1 cellular context compared by ENCODE assay signal in genomic region chr4:1795304-1796195, GRCh38.
TF ChIP-seq lines count a peak whose summit lies in the region.

No MANE protein-coding gene starts in this region.

TF ChIP-seq in HepG2, 621 proteins besides CTCF, POLR2A, EP300 and RAD21 (continued from another document and continues in another):
- TF ChIP-seq SNAPC4 (CRISPR knock-in tag; IDR thresholded peaks at IDR 0.05) = 0 out of 2 replicates have a peak, but pooled peaks have one; percentile 56
- peak; percentile 62; the same call in 1 of the 2 replicates for TF ChIP-seq PITX1 (CRISPR knock-in tag; IDR thresholded peaks at IDR 0.05)
- TF ChIP-seq KDM6A (CRISPR knock-in tag; IDR thresholded peaks at IDR 0.05; ENCODE audit: low read depth) = peak; percentile 99
- TF ChIP-seq DNMT1 (CRISPR knock-in tag; IDR thresholded peaks at IDR 0.05) = no peak
- TF ChIP-seq ZNF275 (CRISPR knock-in tag; IDR thresholded peaks at IDR 0.05; ENCODE audit: borderline replicate concordance) = peak; percentile 86; the same call in 1 of the 2 replicates
- no peak for TF ChIP-seq ZIK1 (CRISPR knock-in tag; IDR thresholded peaks at IDR 0.05; ENCODE audit: borderline replicate concordance, low read depth)
- peak; percentile 96 for TF ChIP-seq ZNF746 (CRISPR knock-in tag; IDR thresholded peaks at IDR 0.05)
- TF ChIP-seq TOPORS (CRISPR knock-in tag; IDR thresholded peaks at IDR 0.05) = peak; percentile 53; the same call in 1 of the 2 replicates
- no peak for TF ChIP-seq MYNN (CRISPR knock-in tag; IDR thresholded peaks at IDR 0.05; ENCODE audit: low read depth)
- TF ChIP-seq TFDP2 (CRISPR knock-in tag; IDR thresholded peaks at IDR 0.05) = no peak
- TF ChIP-seq HDAC2 (CRISPR knock-in tag; IDR thresholded peaks at IDR 0.05) = peak; percentile 89
- TF ChIP-seq ZNF772 (CRISPR knock-in tag; IDR thresholded peaks at IDR 0.05) = no peak
- TF ChIP-seq ISL2 (CRISPR knock-in tag; IDR thresholded peaks at IDR 0.05) = peak; percentile 75
- TF ChIP-seq ZNF773 (CRISPR knock-in tag; IDR thresholded peaks at IDR 0.05; ENCODE audit: borderline replicate concordance) = no peak
- no peak for TF ChIP-seq SRY (CRISPR knock-in tag; IDR thresholded peaks at IDR 0.05)
- TF ChIP-seq ARID3A (IDR thresholded peaks at IDR 0.05; ENCODE audit: low read depth, low read length) = 0 out of 2 replicates have a peak, but pooled peaks have one; percentile 39
- peak; percentile 81; the same call in 1 of the 2 replicates for TF ChIP-seq ZNF609 (CRISPR knock-in tag; IDR thresholded peaks at IDR 0.05; ENCODE audit: borderline replicate concordance)
- 0 out of 2 replicates have a peak, but pooled peaks have one; percentile 40 for TF ChIP-seq ZNF354B (CRISPR knock-in tag; IDR thresholded peaks at IDR 0.05)
- no peak for TF ChIP-seq ZNF510 (CRISPR knock-in tag; IDR thresholded peaks at IDR 0.05; ENCODE audit: low read depth)
- peak; percentile 74 for TF ChIP-seq FOXP4 (CRISPR knock-in tag; IDR thresholded peaks at IDR 0.05)
- peak; percentile 78 for TF ChIP-seq BORCS8-MEF2B (CRISPR knock-in tag; IDR thresholded peaks at IDR 0.05)
- no peak for TF ChIP-seq ZNF605 (CRISPR knock-in tag; IDR thresholded peaks at IDR 0.05)
- TF ChIP-seq EEA1 (CRISPR knock-in tag; IDR thresholded peaks at IDR 0.05; ENCODE audit: borderline replicate concordance) = peak; percentile 49; the same call in 1 of the 2 replicates
- TF ChIP-seq ZNF710 (CRISPR knock-in tag; IDR thresholded peaks at IDR 0.05; ENCODE audit: borderline replicate concordance) = peak; percentile 50; the same call in 1 of the 2 replicates
- TF ChIP-seq CCDC6 (CRISPR knock-in tag; IDR thresholded peaks at IDR 0.05) = peak; percentile 90
- TF ChIP-seq ZFP37 (CRISPR knock-in tag; IDR thresholded peaks at IDR 0.05; ENCODE audit: borderline replicate concordance) = no peak
- TF ChIP-seq ZFY (CRISPR knock-in tag; IDR thresholded peaks at IDR 0.05) = peak; percentile 76
- peak; percentile 67 for TF ChIP-seq IKZF5 (CRISPR knock-in tag; IDR thresholded peaks at IDR 0.05)
- no peak for TF ChIP-seq ZFP36 (IDR thresholded peaks at IDR 0.05; ENCODE audit: borderline replicate concordance, low read depth, low read length, partially characterized antibody)
- TF ChIP-seq ZBTB8A (CRISPR knock-in tag; IDR thresholded peaks at IDR 0.05; ENCODE audit: borderline replicate concordance, low read depth) = peak; percentile 31; the same call in 1 of the 2 replicates
- TF ChIP-seq ZNF503 (CRISPR knock-in tag; IDR thresholded peaks at IDR 0.05) = peak; percentile 56; the same call in 1 of the 2 replicates
- peak; percentile 87 for TF ChIP-seq RBFOX2 (IDR thresholded peaks at IDR 0.05; ENCODE audit: low read depth, low read length)
- no peak for TF ChIP-seq JUN (CRISPR knock-in tag; IDR thresholded peaks at IDR 0.05)
- no peak for TF ChIP-seq ZSCAN30 (CRISPR knock-in tag; IDR thresholded peaks at IDR 0.05)
- TF ChIP-seq ZSCAN25 (CRISPR knock-in tag; IDR thresholded peaks at IDR 0.05) = peak; percentile 93
- TF ChIP-seq ZNF296 (CRISPR knock-in tag; conservative IDR thresholded peaks at IDR 0.05) = peak; percentile 67; the same call in 1 of the 2 replicates
- peak; percentile 69; the same call in 1 of the 2 replicates for TF ChIP-seq ZSCAN29 (CRISPR knock-in tag; conservative IDR thresholded peaks at IDR 0.05)
- no peak for TF ChIP-seq FOXK2 (IDR thresholded peaks at IDR 0.05)
- peak; percentile 76 for TF ChIP-seq RXRB (CRISPR knock-in tag; IDR thresholded peaks at IDR 0.05; ENCODE audit: borderline replicate concordance)
